ENCODE assay signal across 8 cellular contexts in genomic region chr11:47715082-47715669, GRCh38. TPM values are rescaled to one million over a fixed set of nuclear protein-coding genes. Genes with fewer than 3 reads are reported as not detected.
A peak's percentile ranks its signal among the peaks of the same experiment; 100 is the strongest.
DNase-seq lines count a peak whose midpoint lies in the region; ATAC-seq and TF ChIP-seq lines count a peak whose summit lies in the region.

Gene AGBL2, minus strand, starts transcription at chr11:47715369. Its CDS starts 719 bp downstream, at chr11:47714650.

- H3K4me3 ChIP-seq in CD8-positive, alpha-beta T cell (ENCODE audit: low read depth, low read length) = peak within 1 kb of the TSS; percentile 88
- H3K4me3 ChIP-seq in OCI-LY1 (ENCODE audit: low read depth, low read length, poor library complexity, severe bottlenecking) (peak within 1 kb of the TSS; percentile 66), esophagus squamous epithelium (peak within 1 kb of the TSS; percentile 76 to 96 (median 82))

- no peaks in the 10 kb centered on the region for H3K79me2 ChIP-seq in OCI-LY1 (ENCODE audit: insufficient read depth, low read length)

- H3K4me3 Mint-ChIP-seq in CD8-positive, alpha-beta T cell = peak within 1 kb of the TSS; percentile 96
- peak within 1 kb of the TSS; percentile 89 for H3K4me3 Mint-ChIP-seq in activated T-cell treated with anti-CD3 and anti-CD28 coated beads, Interleukin-2, amount 50 U/mL, for 24 hours

- CTCF ChIA-PET in CD8-positive, alpha-beta T cell (lab: Charles Lee) = interaction anchor here (0.6 kb wide), 1 partner anchor 38 kb away, joined by 3 read pairs; no protein-coding TSS in a partner anchor

- no peaks in the 10 kb centered on the region for H3K27me3 Mint-ChIP-seq in CD8-positive, alpha-beta T cell (ENCODE audit: low read depth)
- no peaks in the 10 kb centered on the region for H3K27me3 Mint-ChIP-seq in activated T-cell treated with anti-CD3 and anti-CD28 coated beads, Interleukin-2, amount 50 U/mL, for 24 hours

- peaks cover 14% of the 10 kb centered on the region for H3F3A ChIP-seq in OCI-LY1 (ENCODE audit: insufficient read depth, low read length)

- no peaks in the 10 kb centered on the region for H3K27me3 ChIP-seq in CD8-positive, alpha-beta T cell (ENCODE audit: insufficient read depth, low read length)
- no peaks in the 10 kb centered on the region for H3K27me3 ChIP-seq in OCI-LY1 (ENCODE audit: insufficient read depth, low read length)
- H3K27me3 ChIP-seq in esophagus squamous epithelium = no peaks in the 10 kb centered on the region

- no peaks in the 10 kb centered on the region for H3K9me3 Mint-ChIP-seq in CD8-positive, alpha-beta T cell
- no peaks in the 10 kb centered on the region for H3K9me3 Mint-ChIP-seq in activated T-cell treated with anti-CD3 and anti-CD28 coated beads, Interleukin-2, amount 50 U/mL, for 24 hours

- peak within 1 kb of the TSS; percentile 94 for H3K27ac Mint-ChIP-seq in CD8-positive, alpha-beta T cell
- H3K27ac Mint-ChIP-seq in activated T-cell treated with anti-CD3 and anti-CD28 coated beads, Interleukin-2, amount 50 U/mL, for 24 hours = peak within 1 kb of the TSS; percentile 98

- peaks cover 12% of the 10 kb centered on the region for H3K36me3 ChIP-seq in CD8-positive, alpha-beta T cell (ENCODE audit: insufficient read depth, low read length)
- H3K36me3 ChIP-seq in OCI-LY1 (ENCODE audit: insufficient read depth, low read length) (peaks cover 41% of the 10 kb centered on the region), esophagus squamous epithelium (peaks cover 9 to 42% (median 27%) of the 10 kb centered on the region in 3 donors)

- POLR2A ChIA-PET in CD8-positive, alpha-beta T cell (lab: Charles Lee) = interaction anchor here (0.7 to 1.8 kb wide), 13 partner anchors 8 to 136 kb away, joined by 3 to 10 read pairs (median 4); partner anchors contain the start of genes FNBP4, KBTBD4, NDUFS3 and NUP160

- H3K36me3 Mint-ChIP-seq in CD8-positive, alpha-beta T cell = peaks cover 44% of the 10 kb centered on the region
- H3K36me3 Mint-ChIP-seq in activated T-cell treated with anti-CD3 and anti-CD28 coated beads, Interleukin-2, amount 50 U/mL, for 24 hours (ENCODE audit: low read depth) = peaks cover 51% of the 10 kb centered on the region

- peak within 1 kb of the TSS; percentile 69 for H3K9ac ChIP-seq in OCI-LY1 (ENCODE audit: low read length)

- H4K20me1 ChIP-seq in OCI-LY1 (ENCODE audit: insufficient read depth, low read length) = no peaks in the 10 kb centered on the region

- no peaks in the 10 kb centered on the region for H3K9me2 ChIP-seq in OCI-LY1 (ENCODE audit: low read depth, low read length)

- no peak for TF ChIP-seq CTCF in CD8-positive, alpha-beta T cell (IDR thresholded peaks at IDR 0.05)
- no peak for TF ChIP-seq CTCF in OCI-LY1 (IDR thresholded peaks at IDR 0.05; ENCODE audit: low read length)
- TF ChIP-seq CTCF in esophagus squamous epithelium (IDR thresholded peaks at IDR 0.05) = no peak

- intact Hi-C loops in CD8-positive, alpha-beta T cell (cut with DNase I, micrococcal nuclease) = loop anchor here (1.0 to 10.0 kb wide), 6 partner anchors 52 to 160 kb away; partner anchors contain the start of genes FNBP4 (in 2 of the 2), KBTBD4 (in 2 of the 2), MTCH2 (in 2 of the 2) and NDUFS3 (in 2 of the 2)
- intact Hi-C loops in esophagus squamous epithelium (cut with DNase I) = no loop called here

- peak within 1 kb of the TSS; percentile 82 for H3K4me2 ChIP-seq in OCI-LY1 (ENCODE audit: low read length)

- 0 to 1% methylated on average over 21 to 23 of the region's 35 CpGs for WGBS in esophagus squamous epithelium, 2 donors

- no peaks in the 10 kb centered on the region for H3K9me3 ChIP-seq in CD8-positive, alpha-beta T cell (ENCODE audit: low read length)
- H3K9me3 ChIP-seq in OCI-LY1 (ENCODE audit: low read length) (no peaks in the 10 kb centered on the region), esophagus squamous epithelium (no peaks in the 10 kb centered on the region)

- peaks cover 21% of the 10 kb centered on the region for H3K4me1 Mint-ChIP-seq in CD8-positive, alpha-beta T cell (ENCODE audit: low read depth)
- peaks cover 27% of the 10 kb centered on the region for H3K4me1 Mint-ChIP-seq in activated T-cell treated with anti-CD3 and anti-CD28 coated beads, Interleukin-2, amount 50 U/mL, for 24 hours (ENCODE audit: low read depth)

- H3K4me1 ChIP-seq in CD8-positive, alpha-beta T cell (ENCODE audit: insufficient read depth, low read length) = peaks cover 14% of the 10 kb centered on the region
- H3K4me1 ChIP-seq in OCI-LY1 (ENCODE audit: insufficient read depth, low read length, severe bottlenecking) (peaks cover 12% of the 10 kb centered on the region), esophagus squamous epithelium (peaks cover 0 to 15% (median 4%) of the 10 kb centered on the region in 3 donors)

- TF ChIP-seq POLR2A in esophagus squamous epithelium (IDR thresholded peaks at IDR 0.05) = peak in 2 of 4 donors; percentile 26 to 56

- H2AFZ ChIP-seq in OCI-LY1 (ENCODE audit: low read length) = no peak within 1 kb of the TSS

- ATAC-seq in CD8-positive, alpha-beta T cell = peak; percentile 99
- ATAC-seq in GM19452 (IDR thresholded peaks at IDR 0.05; ENCODE audit: unreplicated experiment) (peak; percentile 98), HG03571 (IDR thresholded peaks at IDR 0.05; ENCODE audit: unreplicated experiment) (peak; percentile 97)

- peak; percentile 70 to 89 (median 86) for DNase-seq in CD8-positive, alpha-beta T cell
- peak; percentile 87 for DNase-seq in activated T-cell treated with anti-CD3 and anti-CD28 coated beads, Interleukin-2, amount 50 U/mL, for 24 hours
- DNase-seq in esophagus squamous epithelium (lab: John Stamatoyannopoulos, UW) (no peak), myocyte (ENCODE audit: low read depth) (peak; percentile 71)
- peak; percentile 61 to 77 for DNase-seq in stimulated activated CD8-positive, alpha-beta memory T cell treated with anti-CD3 and anti-CD28 coated beads, Interleukin-7, amount 100 ng/mL, for 4 hours (ENCODE audit: low read depth in 2 of 2)

- peak within 1 kb of the TSS; percentile 81 for H3K27ac ChIP-seq in CD8-positive, alpha-beta T cell (ENCODE audit: low read depth, low read length)
- peak within 1 kb of the TSS; percentile 61 for H3K27ac ChIP-seq in OCI-LY1 (ENCODE audit: low read depth, low read length, poor library complexity, severe bottlenecking)
- peak within 1 kb of the TSS; percentile 78 to 85 (median 84) for H3K27ac ChIP-seq in esophagus squamous epithelium

RNA-seq across cellular contexts. Expression of gene AGBL2, which starts in this region (rescaled TPM):
- 1 to 10 TPM; 3.6 to 5.0 TPM for total RNA-seq in CD8-positive, alpha-beta T cell
- total RNA-seq in esophagus squamous epithelium (under 1 TPM in 3 of 4 donors, not detected in 1; 0.35 to 0.76 (median 0.57) TPM), myocyte (0.05 and 0.67 TPM in 2 replicates)
- 1.5 TPM for polyA plus RNA-seq in myocyte (2012)
